In the genomic region with DNA sequence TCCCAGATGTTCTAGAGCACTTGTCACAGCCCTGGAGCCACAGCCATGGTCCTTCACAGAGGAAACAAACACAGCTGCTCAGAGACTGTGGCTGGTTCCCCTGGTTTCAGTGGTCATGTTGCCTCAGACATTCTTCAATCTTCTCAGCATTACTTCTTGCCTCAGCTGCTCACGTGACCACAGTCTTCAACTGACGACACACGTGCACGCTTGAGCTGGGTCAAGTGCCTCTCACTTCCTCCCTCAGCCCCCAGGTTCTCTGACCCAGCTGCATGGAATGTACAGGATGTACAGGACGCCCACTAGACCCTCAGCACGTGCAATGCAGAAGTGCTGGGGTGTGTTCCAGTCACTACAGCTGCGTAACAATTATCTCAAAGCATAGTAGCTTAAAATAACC, we compare ENCODE assay signal across 9 cellular contexts.
DNase-seq lines count a peak whose midpoint lies in the region; ATAC-seq, FAIRE-seq and TF ChIP-seq lines count a peak whose summit lies in the region.
"Had no signal": no experiment of that assay in that cellular context is flagged by ENCODE, and none has a peak within 500 bp of the region (broad histone marks: within the 10 kb centered on the region; RNA-seq: fewer than 3 reads in every experiment).

No MANE protein-coding gene starts in this region.

- peak; percentile 30 for DNase-seq in small intestine
- no peak for DNase-seq in coronary artery (ENCODE audit: low spot score)
- no peak for DNase-seq in NCI-H526 treated with DMSO at 0.1 percent for 48 hours (lab: John Stamatoyannopoulos, UW)
- no peak for DNase-seq in cerebellum (ENCODE audit: low spot score)
- DNase-seq: NCI-H82 had no signal

- no peaks in the 10 kb centered on the region for H3K79me2 ChIP-seq in OCI-LY3 (ENCODE audit: low read length)

- H3K27me3 ChIP-seq in OCI-LY3 (ENCODE audit: low read depth, low read length) = peaks cover 8% of the 10 kb centered on the region; the same call in 1 of the 2 replicates
- no peaks in the 10 kb centered on the region for H3K27me3 ChIP-seq in small intestine (ENCODE audit: control insufficient read depth in 2 of 2, insufficient read depth in 2 of 2, low read length in 2 of 2)

- H3K27ac ChIP-seq in OCI-LY3 (ENCODE audit: low read length) (no peak overlapping the region; the same call in 1 of the 2 replicates), small intestine (ENCODE audit: low read depth in 1 of 2, low read length in 1 of 2) (no peak overlapping the region), coronary artery (no peak overlapping the region)

- H3K9ac ChIP-seq in OCI-LY3 (ENCODE audit: low read length) = no peak overlapping the region

- WGBS in small intestine, 3 donors = 54 to 72% (median 56%) methylated on average over 7 of the region's 7 CpGs

- peaks cover 11% of the 10 kb centered on the region for H3K4me1 ChIP-seq in OCI-LY3 (ENCODE audit: low read length)
- H3K4me1 ChIP-seq in small intestine (ENCODE audit: control insufficient read depth in 2 of 2, insufficient read depth in 1 of 2, low read depth in 1 of 2, low read length in 1 of 2) = no peaks in the 10 kb centered on the region

- FAIRE-seq in small intestine (lab: Jason Lieb, UNC) = no peak
- FAIRE-seq: frontal cortex had no signal

- H3K4me3 ChIP-seq in OCI-LY3 (ENCODE audit: low read length) (no peak overlapping the region), small intestine (ENCODE audit: low read depth in 1 of 2, low read length in 2 of 2) (no peak overlapping the region), coronary artery (no peak overlapping the region)

- H2AFZ ChIP-seq in OCI-LY3 (ENCODE audit: low read depth, low read length) = 0 out of 2 replicates have a peak overlapping the region, but pooled peaks have one; percentile 9

- H3K36me3 ChIP-seq in OCI-LY3 (replicated peaks; ENCODE audit: low read depth, low read length) (no peaks in the 10 kb centered on the region), small intestine (ENCODE audit: control insufficient read depth in 2 of 2, insufficient read depth in 2 of 2, low read length in 2 of 2) (no peaks in the 10 kb centered on the region)

- H3K9me3 ChIP-seq in OCI-LY3 (ENCODE audit: insufficient read depth, low read length) (peaks cover 7% of the 10 kb centered on the region), small intestine (ENCODE audit: control insufficient read depth, low read depth) (no peaks in the 10 kb centered on the region)

- peak overlapping the region; percentile 20; the same call in 1 of the 2 replicates for H3K4me2 ChIP-seq in OCI-LY3 (ENCODE audit: low read length)

- ATAC-seq in GM19035 (IDR thresholded peaks at IDR 0.05; ENCODE audit: unreplicated experiment) = peak; percentile 61
- ATAC-seq in HG03039 (IDR thresholded peaks at IDR 0.05; ENCODE audit: unreplicated experiment) = peak; percentile 48

- TF ChIP-seq CTCF in OCI-LY3 (IDR thresholded peaks at IDR 0.05; ENCODE audit: low read depth, low read length) (no peak), coronary artery (IDR thresholded peaks at IDR 0.05) (no peak)

- no peaks in the 10 kb centered on the region for H4K20me1 ChIP-seq in OCI-LY3 (ENCODE audit: insufficient read depth, low read length)
